8 cellular contexts compared by ENCODE assay signal in the genomic region with DNA sequence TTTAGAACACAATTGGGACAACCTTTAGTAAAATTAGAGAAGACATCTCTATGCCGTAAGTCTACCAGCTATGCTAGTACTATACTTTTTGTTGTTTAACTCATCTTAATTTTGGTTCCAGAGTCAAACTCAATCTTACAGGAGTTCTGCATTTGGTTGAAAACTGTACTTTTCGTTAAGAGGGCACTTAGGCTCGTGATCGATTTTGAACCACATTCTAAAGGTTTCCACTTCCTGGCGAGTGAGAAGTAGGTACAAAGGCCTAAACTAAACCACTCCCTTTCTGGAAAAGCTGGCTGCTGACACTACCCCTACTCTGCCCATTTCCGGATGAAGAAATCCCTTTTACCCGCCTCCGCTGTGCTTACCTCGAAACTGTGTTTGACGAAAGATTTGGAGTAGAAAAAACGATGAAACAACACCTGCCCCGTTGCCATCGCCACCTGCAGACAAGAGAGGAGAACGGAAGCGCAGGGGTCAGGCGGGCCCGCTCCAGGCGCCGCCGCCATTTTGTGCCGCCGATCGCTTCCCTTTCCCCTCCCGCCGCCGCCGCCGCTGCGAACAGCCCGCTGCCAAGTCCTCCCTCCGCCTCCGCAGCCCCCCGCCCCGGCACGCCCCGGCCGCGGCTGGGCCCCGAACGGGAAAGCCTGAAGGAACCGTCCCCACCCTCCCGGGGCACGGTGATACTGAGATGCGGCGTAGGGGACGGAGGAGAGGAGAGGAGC. TPM values are rescaled to one million over a fixed set of nuclear protein-coding genes. Genes with fewer than 3 reads are reported as not detected.
DNase-seq lines count a peak whose midpoint lies in the region; ATAC-seq and TF ChIP-seq lines count a peak whose summit lies in the region.

No MANE protein-coding gene starts in this region.

- H3K27me3 ChIP-seq in PC-9 (ENCODE audit: insufficient read depth, low read depth) (no peaks in the 10 kb centered on the region), neural cell (ENCODE audit: insufficient read depth, low read depth, low read length) (no peaks in the 10 kb centered on the region), stomach (no peaks in the 10 kb centered on the region)

- peaks cover 24 to 51% of the 10 kb centered on the region in 2 donors for H3K36me3 Mint-ChIP-seq in activated T-cell treated with anti-CD3 and anti-CD28 coated beads, Interleukin-2, amount 50 U/mL, for 72 hours (ENCODE audit: insufficient read depth in 2 of 2)

- TF ChIP-seq POLR2A in stomach (IDR thresholded peaks at IDR 0.05): no peak

- CTCF ChIA-PET in PC-9 (lab: Charles Lee): no interaction called here

- peaks cover 75% of the 10 kb centered on the region for H3K4me1 Mint-ChIP-seq in activated T-cell treated with anti-CD3 and anti-CD28 coated beads, Interleukin-2, amount 50 U/mL, for 72 hours (ENCODE audit: low read depth)

- H3K9me3 Mint-ChIP-seq in activated T-cell treated with anti-CD3 and anti-CD28 coated beads, Interleukin-2, amount 50 U/mL, for 72 hours: no peaks in the 10 kb centered on the region

- H3K79me2 ChIP-seq in PC-9 (ENCODE audit: low read depth) (peaks cover 77% of the 10 kb centered on the region), neural cell (replicated peaks; ENCODE audit: insufficient read depth, low read length) (peaks cover 51% of the 10 kb centered on the region)

- H3K9ac ChIP-seq in neural cell (ENCODE audit: low read length): peak overlapping the region; percentile 99

- no peak for TF ChIP-seq EP300 in neural cell (conservative IDR thresholded peaks at IDR 0.05; ENCODE audit: poor library complexity, severe bottlenecking)
- no peak for TF ChIP-seq EP300 in stomach (IDR thresholded peaks at IDR 0.05)

- peak overlapping the region; percentile 100 for H3K27ac ChIP-seq in PC-9
- peak overlapping the region; percentile 98 for H3K27ac ChIP-seq in neural cell (ENCODE audit: low read length)
- peak overlapping the region; percentile 98 to 100 (median 99) for H3K27ac ChIP-seq in stomach

- peak overlapping the region; percentile 99 for H3K27ac Mint-ChIP-seq in activated T-cell treated with anti-CD3 and anti-CD28 coated beads, Interleukin-2, amount 50 U/mL, for 72 hours

- TSS peak; percentile 27 for BruUV-seq in PC-9 (replicated peaks; lab: Mats Ljungman, UMichigan)

- POLR2A ChIA-PET in PC-9 (lab: Charles Lee; ENCODE audit: unreplicated experiment): interaction anchor here (0.5 to 3.0 kb wide), 2 partner anchors 16 to 73 kb away, joined by 3 to 111 read pairs; no protein-coding TSS in a partner anchor

- H2AFZ ChIP-seq in PC-9: no peak overlapping the region
- H2AFZ ChIP-seq in neural cell (ENCODE audit: low read depth, low read length): peak overlapping the region; percentile 92

- peak; percentile 35 for TF ChIP-seq RAD21 in neural cell (conservative IDR thresholded peaks at IDR 0.05)

- H3F3A ChIP-seq in PC-9 (ENCODE audit: insufficient read depth, low read depth): peaks cover 76% of the 10 kb centered on the region
- no peaks in the 10 kb centered on the region for H3F3A ChIP-seq in neural cell (ENCODE audit: insufficient read depth, low read length, poor library complexity, severe bottlenecking)

- H3K36me3 ChIP-seq in PC-9 (ENCODE audit: low read depth) (peaks cover 50% of the 10 kb centered on the region), neural cell (ENCODE audit: insufficient read depth, low read length) (peaks cover 5% of the 10 kb centered on the region), stomach (peaks cover 24 to 46% (median 40%) of the 10 kb centered on the region in 4 donors)

- H3K4me2 ChIP-seq in PC-9: peak overlapping the region; percentile 96
- peak overlapping the region; percentile 90 for H3K4me2 ChIP-seq in neural cell (ENCODE audit: low read length)

- WGBS in stomach, 5 donors: 0 to 2% (median 1%) methylated on average over 14 to 46 of the region's 46 CpGs

- H3K4me1 ChIP-seq in PC-9 (replicated peaks; ENCODE audit: insufficient read depth) (peaks cover 58% of the 10 kb centered on the region), stomach (peaks cover 46 to 60% (median 57%) of the 10 kb centered on the region in 4 donors)

- no peaks in the 10 kb centered on the region for H3K9me3 ChIP-seq in PC-9 (ENCODE audit: insufficient read depth, low read depth)
- H3K9me3 ChIP-seq in neural cell (ENCODE audit: low read length): no peaks in the 10 kb centered on the region
- H3K9me3 ChIP-seq in stomach: no peaks in the 10 kb centered on the region

- intact Hi-C loops in PC-9 (cut with micrococcal nuclease; ENCODE audit: unreplicated experiment): no loop called here
- intact Hi-C loops in stomach (cut with DNase I; ENCODE audit: low total_unique reads): no loop called here

- ATAC-seq in GM19397 (IDR thresholded peaks at IDR 0.05; ENCODE audit: unreplicated experiment) (peak; percentile 46), HG03558 (IDR thresholded peaks at IDR 0.05; ENCODE audit: extremely low read depth, unreplicated experiment) (peak; percentile 28)
- peak; percentile 58 to 64 for ATAC-seq in activated T-cell treated with anti-CD3 and anti-CD28 coated beads, Interleukin-2, amount 50 U/mL, for 72 hours (replicated peaks in 1 of 2)

- H3K4me3 ChIP-seq in PC-9: peak overlapping the region; percentile 93
- peak overlapping the region; percentile 91 for H3K4me3 ChIP-seq in fibroblast of mammary gland (ENCODE audit: control insufficient read depth, low read depth, low read length)
- peak overlapping the region; percentile 91 for H3K4me3 ChIP-seq in neural cell (ENCODE audit: low read length)
- H3K4me3 ChIP-seq in stomach: peak overlapping the region; percentile 66 to 99 (median 73)

- H4K20me1 ChIP-seq in PC-9 (ENCODE audit: insufficient read depth): peaks cover 50% of the 10 kb centered on the region
- H4K20me1 ChIP-seq in neural cell (ENCODE audit: insufficient read depth): peaks cover 9% of the 10 kb centered on the region

- peak in 9 of 14 donors; percentile 30 to 75 (median 57) for DNase-seq in C1 segment of cervical spinal cord (lab: John Stamatoyannopoulos, UW)
- peak; percentile 62 to 77 for DNase-seq in PC-9
- peak; percentile 80 to 81 for DNase-seq in activated T-cell treated with anti-CD3 and anti-CD28 coated beads, Interleukin-2, amount 50 U/mL, for 72 hours
- peak; percentile 37 for DNase-seq in fibroblast of mammary gland (ENCODE audit: low read depth)
- DNase-seq in stomach: peak; percentile 64

- TF ChIP-seq CTCF in PC-9 (conservative IDR thresholded peaks at IDR 0.05) (0 out of 2 replicates have a peak, but pooled peaks have one; percentile 30), fibroblast of mammary gland (conservative IDR thresholded peaks at IDR 0.05; ENCODE audit: control insufficient read depth, insufficient read depth, low read depth, low read length) (peak; percentile 15), neural cell (IDR thresholded peaks at IDR 0.05; ENCODE audit: poor library complexity, severe bottlenecking) (peak; percentile 63), stomach (IDR thresholded peaks at IDR 0.05) (no peak)

- peak overlapping the region; percentile 93 to 96 for H3K4me3 Mint-ChIP-seq in activated T-cell treated with anti-CD3 and anti-CD28 coated beads, Interleukin-2, amount 50 U/mL, for 72 hours

- no peaks in the 10 kb centered on the region for H3K9me2 ChIP-seq in PC-9 (ENCODE audit: insufficient read depth)
- no peaks in the 10 kb centered on the region for H3K9me2 ChIP-seq in neural cell (ENCODE audit: insufficient read depth, low read length)

- H3K27me3 Mint-ChIP-seq in activated T-cell treated with anti-CD3 and anti-CD28 coated beads, Interleukin-2, amount 50 U/mL, for 72 hours (ENCODE audit: low read depth): no peaks in the 10 kb centered on the region

TF ChIP-seq in neural cell, 6 proteins besides CTCF, POLR2A, EP300 and RAD21:
- TF ChIP-seq MXI1 (conservative IDR thresholded peaks at IDR 0.05; ENCODE audit: poor library complexity, severe bottlenecking): no peak
- TF ChIP-seq TAF1 (IDR thresholded peaks at IDR 0.05; ENCODE audit: low read depth): no peak
- no peak for TF ChIP-seq EZH2 (IDR thresholded peaks at IDR 0.05; ENCODE audit: borderline replicate concordance, insufficient read depth, low read length, poor library complexity, severe bottlenecking)
- peak; percentile 48 for TF ChIP-seq SMC3 (conservative IDR thresholded peaks at IDR 0.05; ENCODE audit: poor library complexity)
- TF ChIP-seq POLR2AphosphoS5 (IDR thresholded peaks at IDR 0.05): peak; percentile 55
- TF ChIP-seq, protein P1, sequence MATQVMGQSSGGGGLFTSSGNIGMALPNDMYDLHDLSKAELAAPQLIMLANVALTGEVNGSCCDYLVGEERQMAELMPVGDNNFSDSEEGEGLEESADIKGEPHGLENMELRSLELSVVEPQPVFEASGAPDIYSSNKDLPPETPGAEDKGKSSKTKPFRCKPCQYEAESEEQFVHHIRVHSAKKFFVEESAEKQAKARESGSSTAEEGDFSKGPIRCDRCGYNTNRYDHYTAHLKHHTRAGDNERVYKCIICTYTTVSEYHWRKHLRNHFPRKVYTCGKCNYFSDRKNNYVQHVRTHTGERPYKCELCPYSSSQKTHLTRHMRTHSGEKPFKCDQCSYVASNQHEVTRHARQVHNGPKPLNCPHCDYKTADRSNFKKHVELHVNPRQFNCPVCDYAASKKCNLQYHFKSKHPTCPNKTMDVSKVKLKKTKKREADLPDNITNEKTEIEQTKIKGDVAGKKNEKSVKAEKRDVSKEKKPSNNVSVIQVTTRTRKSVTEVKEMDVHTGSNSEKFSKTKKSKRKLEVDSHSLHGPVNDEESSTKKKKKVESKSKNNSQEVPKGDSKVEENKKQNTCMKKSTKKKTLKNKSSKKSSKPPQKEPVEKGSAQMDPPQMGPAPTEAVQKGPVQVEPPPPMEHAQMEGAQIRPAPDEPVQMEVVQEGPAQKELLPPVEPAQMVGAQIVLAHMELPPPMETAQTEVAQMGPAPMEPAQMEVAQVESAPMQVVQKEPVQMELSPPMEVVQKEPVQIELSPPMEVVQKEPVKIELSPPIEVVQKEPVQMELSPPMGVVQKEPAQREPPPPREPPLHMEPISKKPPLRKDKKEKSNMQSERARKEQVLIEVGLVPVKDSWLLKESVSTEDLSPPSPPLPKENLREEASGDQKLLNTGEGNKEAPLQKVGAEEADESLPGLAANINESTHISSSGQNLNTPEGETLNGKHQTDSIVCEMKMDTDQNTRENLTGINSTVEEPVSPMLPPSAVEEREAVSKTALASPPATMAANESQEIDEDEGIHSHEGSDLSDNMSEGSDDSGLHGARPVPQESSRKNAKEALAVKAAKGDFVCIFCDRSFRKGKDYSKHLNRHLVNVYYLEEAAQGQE (IDR thresholded peaks at IDR 0.05; ENCODE audit: borderline replicate concordance): peak; percentile 8

RNA-seq across cellular contexts. Expression of gene CCNL1, which starts 0.7 kb away (rescaled TPM):
- 91.3 and 101 TPM in 2 replicates for total RNA-seq in PC-9 (2021)
- 100 to 1,000 TPM; 248 to 315 TPM for total RNA-seq in activated T-cell treated with anti-CD3 and anti-CD28 coated beads, Interleukin-2, amount 50 U/mL, for 72 hours
- polyA plus RNA-seq in neural cell: 186 and 199 TPM in 2 replicates
- polyA minus RNA-seq in neural cell: 224 and 233 TPM in 2 replicates
- total RNA-seq in stomach: 100 to 1,000 TPM in 4 of 5 donors, 10 to 100 TPM in 1; 63.1 to 484 (median 434) TPM
- polyA plus RNA-seq in stomach: 10 to 100 TPM; 14.0 to 74.3 (median 28.9) TPM

Comparison
In these comparisons a context has a peak if more than half of its experiments do, and no peak if none do; other contexts are left out.
1. Peak in every context shown above with its lines: DNase-seq, ATAC-seq, H3K4me3 ChIP-seq and H3K27ac ChIP-seq.
2. CTCF ChIP-seq: peak in PC-9 (single experiment), fibroblast of mammary gland (single experiment) and neural cell (single experiment); none in stomach (0 of 7).